Comparison of ENCODE assay signal across 38 cellular contexts in the genomic region with DNA sequence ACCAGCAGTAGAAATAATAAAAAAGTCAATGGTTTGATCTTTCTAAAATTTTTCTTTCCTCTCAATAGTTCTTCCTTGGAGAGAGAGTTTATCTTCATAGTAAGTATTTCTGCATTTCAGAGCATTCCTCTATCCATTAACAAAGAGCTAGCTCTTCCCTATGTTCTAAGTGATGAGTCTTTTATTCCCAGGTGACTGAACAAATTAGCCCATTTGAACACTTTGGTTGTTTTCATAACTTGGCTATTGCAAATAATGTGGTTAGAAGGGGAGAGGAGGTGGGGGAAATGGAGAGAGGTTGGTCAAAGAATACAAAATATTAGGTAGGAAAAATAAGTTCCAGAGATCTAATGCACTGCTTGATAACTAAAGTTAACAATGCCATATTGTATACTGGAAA.
"Had no signal": no experiment of that assay in that cellular context is flagged by ENCODE, and none has a peak within 500 bp of the region (broad histone marks: within the 10 kb centered on the region; RNA-seq: fewer than 3 reads in every experiment).

No MANE protein-coding gene starts in this region.

- DNase-seq: activated effector memory CD4-positive, alpha-beta T cell treated with anti-CD3 and anti-CD28 coated beads, Interleukin-2, amount 50 U/mL, for 16 hours; activated effector memory CD4-positive, alpha-beta T cell treated with Interleukin-2 at 50 U/mL for 16 hours; activated gamma-delta T cell; activated gamma-delta T cell treated with Interleukin-2 at 50 U/mL for 16 hours; activated naive CD4-positive, alpha-beta T cell; activated naive CD4-positive, alpha-beta T cell treated with anti-CD3 and anti-CD28 coated beads for 36 hours; activated naive CD4-positive, alpha-beta T cell treated with anti-CD3 and anti-CD28 coated beads, Interleukin-2, amount 10 ng/mL, durations not matched to agents 7 days and 5 days; activated naive CD4-positive, alpha-beta T cell treated with anti-CD3 and anti-CD28 coated beads, Interleukin-2, amount 50 U/mL, for 16 hours; activated naive CD4-positive, alpha-beta T cell treated with Interleukin-2 at 50 U/mL for 16 hours; activated naive CD8-positive, alpha-beta T cell treated with anti-CD3 and anti-CD28 coated beads for 36 hours; activated naive CD8-positive, alpha-beta T cell treated with anti-CD3 and anti-CD28 coated beads, Interleukin-2, amount 10 ng/mL, durations not matched to agents 7 days and 5 days; activated naive CD8-positive, alpha-beta T cell treated with anti-CD3 and anti-CD28 coated beads, Interleukin-2, amount 50 U/mL, for 24 hours; activated T-cell treated with anti-CD3 and anti-CD28 coated beads, Interleukin-2, amount 50 U/mL, for 1 hour; activated T-cell treated with anti-CD3 and anti-CD28 coated beads, Interleukin-2, amount 50 U/mL, for 24 hours; activated T-cell treated with anti-CD3 and anti-CD28 coated beads, Interleukin-2, amount 50 U/mL, for 4 hours; activated T-cell treated with anti-CD3 and anti-CD28 coated beads, Interleukin-2, amount 50 U/mL, for 48 hours; activated T-cell treated with anti-CD3 and anti-CD28 coated beads, Interleukin-2, amount 50 U/mL, for 72 hours; adrenal gland; amniotic stem cell; amygdala; anterior cingulate cortex; aorta; body of pancreas; brain microvascular endothelial cell; caudate nucleus; central memory CD4-positive, alpha-beta T cell; cerebellar nuclear complex had no signal

- H3K27ac Mint-ChIP-seq: activated naive CD4-positive, alpha-beta T cell treated with anti-CD3 and anti-CD28 coated beads for 36 hours; activated naive CD4-positive, alpha-beta T cell treated with anti-CD3 and anti-CD28 coated beads, Interleukin-2, amount 10 ng/mL, durations not matched to agents 7 days and 5 days; activated naive CD4-positive, alpha-beta T cell treated with anti-CD3 and anti-CD28 coated beads, Interleukin-2, amount 50 U/mL, for 24 hours; activated naive CD4-positive, alpha-beta T cell treated with anti-CD3 and anti-CD28 coated beads, Interleukin-2, amount 50 U/mL, for 72 hours; activated naive CD8-positive, alpha-beta T cell; activated naive CD8-positive, alpha-beta T cell treated with anti-CD3 and anti-CD28 coated beads for 36 hours; activated naive CD8-positive, alpha-beta T cell treated with anti-CD3 and anti-CD28 coated beads, Interleukin-2, amount 10 ng/mL, durations not matched to agents 7 days and 5 days; activated naive CD8-positive, alpha-beta T cell treated with anti-CD3 and anti-CD28 coated beads, Interleukin-2, amount 50 U/mL, for 24 hours; activated T-cell treated with anti-CD3 and anti-CD28 coated beads, Interleukin-2, amount 50 U/mL, for 24 hours; activated T-cell treated with anti-CD3 and anti-CD28 coated beads, Interleukin-2, amount 50 U/mL, for 72 hours; activated T-helper 1 cell treated with anti-CD3 and anti-CD28 coated beads, Interleukin-12 subunit alpha, Interleukin-12 subunit beta, Interleukin-2, Interleukin-4 antibody, amounts not matched to agents 30 ng/mL and 10 ng/mL and 1 ng/mL, durations not matched to agents 14 hours and 24 hours and 36 hours; activated T-helper 17 cell treated with anti-CD3 and anti-CD28 coated beads, Interleukin-2, amount 50 U/mL, for 72 hours; activated T-helper 2 cell treated with anti-CD3 and anti-CD28 coated beads, Interferon-gamma antibody, Interleukin-2, Interleukin-4, amounts not matched to agents 10 μg/mL and 5 μg/mL and 100 μg/mL, durations not matched to agents 14 hours and 24 hours and 36 hours; brain had no signal

- H3K27me3 ChIP-seq: adrenal gland, ascending aorta, body of pancreas, brain microvascular endothelial cell, breast epithelium, cardiac muscle cell had no signal

- H3K4me3 ChIP-seq: adrenal gland, ascending aorta, body of pancreas, breast epithelium, cardiac muscle cell had no signal

- H3K36me3 ChIP-seq: adrenal gland, ascending aorta, brain microvascular endothelial cell, breast epithelium, cardiac muscle cell had no signal

- H3K27me3 Mint-ChIP-seq: activated naive CD4-positive, alpha-beta T cell treated with anti-CD3 and anti-CD28 coated beads, Interleukin-2, amount 10 ng/mL, durations not matched to agents 7 days and 5 days; activated naive CD4-positive, alpha-beta T cell treated with anti-CD3 and anti-CD28 coated beads, Interleukin-2, amount 50 U/mL, for 24 hours; activated naive CD8-positive, alpha-beta T cell; activated naive CD8-positive, alpha-beta T cell treated with anti-CD3 and anti-CD28 coated beads for 36 hours; activated naive CD8-positive, alpha-beta T cell treated with anti-CD3 and anti-CD28 coated beads, Interleukin-2, amount 10 ng/mL, durations not matched to agents 7 days and 5 days; activated naive CD8-positive, alpha-beta T cell treated with anti-CD3 and anti-CD28 coated beads, Interleukin-2, amount 50 U/mL, for 24 hours; activated T-cell treated with anti-CD3 and anti-CD28 coated beads, Interleukin-2, amount 50 U/mL, for 24 hours; activated T-helper 17 cell treated with anti-CD3 and anti-CD28 coated beads, Interleukin-2, amount 50 U/mL, for 72 hours; brain; central memory CD8-positive, alpha-beta T cell had no signal

- H3K4me3 Mint-ChIP-seq: activated naive CD4-positive, alpha-beta T cell treated with anti-CD3 and anti-CD28 coated beads for 36 hours; activated naive CD4-positive, alpha-beta T cell treated with anti-CD3 and anti-CD28 coated beads, Interleukin-2, amount 10 ng/mL, durations not matched to agents 7 days and 5 days; activated naive CD4-positive, alpha-beta T cell treated with anti-CD3 and anti-CD28 coated beads, Interleukin-2, amount 50 U/mL, for 24 hours; activated naive CD8-positive, alpha-beta T cell; activated naive CD8-positive, alpha-beta T cell treated with anti-CD3 and anti-CD28 coated beads for 36 hours; activated naive CD8-positive, alpha-beta T cell treated with anti-CD3 and anti-CD28 coated beads, Interleukin-2, amount 10 ng/mL, durations not matched to agents 7 days and 5 days; activated naive CD8-positive, alpha-beta T cell treated with anti-CD3 and anti-CD28 coated beads, Interleukin-2, amount 50 U/mL, for 24 hours; activated T-cell treated with anti-CD3 and anti-CD28 coated beads, Interleukin-2, amount 50 U/mL, for 24 hours; activated T-cell treated with anti-CD3 and anti-CD28 coated beads, Interleukin-2, amount 50 U/mL, for 4 hours; activated T-cell treated with anti-CD3 and anti-CD28 coated beads, Interleukin-2, amount 50 U/mL, for 72 hours; activated T-helper 1 cell treated with anti-CD3 and anti-CD28 coated beads, Interleukin-12 subunit alpha, Interleukin-12 subunit beta, Interleukin-2, Interleukin-4 antibody, amounts not matched to agents 30 ng/mL and 10 ng/mL and 1 ng/mL, durations not matched to agents 14 hours and 24 hours and 36 hours; activated T-helper 17 cell treated with anti-CD3 and anti-CD28 coated beads, Interleukin-2, amount 50 U/mL, for 72 hours; brain; central memory CD8-positive, alpha-beta T cell had no signal

- H3K4me1 Mint-ChIP-seq: activated naive CD4-positive, alpha-beta T cell treated with anti-CD3 and anti-CD28 coated beads, Interleukin-2, amount 10 ng/mL, durations not matched to agents 7 days and 5 days; activated naive CD4-positive, alpha-beta T cell treated with anti-CD3 and anti-CD28 coated beads, Interleukin-2, amount 50 U/mL, for 24 hours; activated naive CD8-positive, alpha-beta T cell treated with anti-CD3 and anti-CD28 coated beads for 36 hours; activated naive CD8-positive, alpha-beta T cell treated with anti-CD3 and anti-CD28 coated beads, Interleukin-2, amount 10 ng/mL, durations not matched to agents 7 days and 5 days; activated naive CD8-positive, alpha-beta T cell treated with anti-CD3 and anti-CD28 coated beads, Interleukin-2, amount 50 U/mL, for 24 hours; activated T-helper 17 cell treated with anti-CD3 and anti-CD28 coated beads, Interleukin-2, amount 50 U/mL, for 72 hours; brain; central memory CD8-positive, alpha-beta T cell had no signal

- H3K27ac ChIP-seq: adrenal gland, ascending aorta, body of pancreas, brain microvascular endothelial cell, breast epithelium, cardiac muscle cell had no signal

- H3K36me3 Mint-ChIP-seq: activated naive CD4-positive, alpha-beta T cell treated with anti-CD3 and anti-CD28 coated beads, Interleukin-2, amount 10 ng/mL, durations not matched to agents 7 days and 5 days; activated naive CD4-positive, alpha-beta T cell treated with anti-CD3 and anti-CD28 coated beads, Interleukin-2, amount 50 U/mL, for 24 hours; activated naive CD4-positive, alpha-beta T cell treated with anti-CD3 and anti-CD28 coated beads, Interleukin-2, amount 50 U/mL, for 72 hours; activated naive CD8-positive, alpha-beta T cell; activated naive CD8-positive, alpha-beta T cell treated with anti-CD3 and anti-CD28 coated beads for 36 hours; activated naive CD8-positive, alpha-beta T cell treated with anti-CD3 and anti-CD28 coated beads, Interleukin-2, amount 10 ng/mL, durations not matched to agents 7 days and 5 days; brain had no signal

- H3K9me3 Mint-ChIP-seq: activated naive CD4-positive, alpha-beta T cell treated with anti-CD3 and anti-CD28 coated beads for 36 hours; activated naive CD4-positive, alpha-beta T cell treated with anti-CD3 and anti-CD28 coated beads, Interleukin-2, amount 10 ng/mL, durations not matched to agents 7 days and 5 days; activated naive CD4-positive, alpha-beta T cell treated with anti-CD3 and anti-CD28 coated beads, Interleukin-2, amount 50 U/mL, for 24 hours; activated naive CD8-positive, alpha-beta T cell treated with anti-CD3 and anti-CD28 coated beads for 36 hours; activated naive CD8-positive, alpha-beta T cell treated with anti-CD3 and anti-CD28 coated beads, Interleukin-2, amount 10 ng/mL, durations not matched to agents 7 days and 5 days; activated T-cell treated with anti-CD3 and anti-CD28 coated beads, Interleukin-2, amount 50 U/mL, for 4 hours; activated T-helper 1 cell treated with anti-CD3 and anti-CD28 coated beads, Interleukin-12 subunit alpha, Interleukin-12 subunit beta, Interleukin-2, Interleukin-4 antibody, amounts not matched to agents 30 ng/mL and 10 ng/mL and 1 ng/mL, durations not matched to agents 14 hours and 24 hours and 36 hours; activated T-helper 2 cell treated with anti-CD3 and anti-CD28 coated beads, Interferon-gamma antibody, Interleukin-2, Interleukin-4, amounts not matched to agents 10 μg/mL and 5 μg/mL and 100 μg/mL, durations not matched to agents 14 hours and 24 hours and 36 hours; brain had no signal

- ATAC-seq: activated naive CD4-positive, alpha-beta T cell treated with anti-CD3 and anti-CD28 coated beads, Interleukin-2, amount 50 U/mL, for 72 hours; activated naive CD8-positive, alpha-beta T cell treated with anti-CD3 and anti-CD28 coated beads, Interleukin-2, amount 50 U/mL, for 24 hours; activated T-cell treated with anti-CD3 and anti-CD28 coated beads, Interleukin-2, amount 50 U/mL, for 4 hours; activated T-cell treated with anti-CD3 and anti-CD28 coated beads, Interleukin-2, amount 50 U/mL, for 72 hours; activated T-helper 17 cell treated with anti-CD3 and anti-CD28 coated beads, Interleukin-2, amount 50 U/mL, for 72 hours; body of pancreas had no signal

- H3K4me1 ChIP-seq: adrenal gland, ascending aorta, body of pancreas, breast epithelium had no signal

- H3K9me3 ChIP-seq: adrenal gland, ascending aorta, body of pancreas, breast epithelium had no signal
